ENCODE assay signal across 19 cellular contexts in the genomic region with DNA sequence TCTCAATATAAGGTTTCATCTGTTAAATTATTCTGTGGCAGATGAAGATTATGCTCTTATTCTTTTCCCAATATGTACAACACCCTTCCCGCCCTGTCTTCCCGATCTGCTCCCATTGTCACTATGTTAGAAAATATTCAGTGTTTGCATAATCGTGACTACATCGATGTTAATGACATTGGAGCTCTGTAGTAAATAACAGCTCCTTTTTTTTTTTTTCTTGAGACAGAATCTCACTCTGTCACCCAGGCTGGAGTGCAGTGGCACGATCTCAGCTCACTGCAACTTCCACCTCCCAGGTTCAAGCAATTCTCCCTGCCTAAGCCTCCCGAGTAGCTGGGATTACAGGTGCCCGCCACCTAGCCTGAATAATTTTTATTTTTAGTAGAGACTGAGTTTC. TPM values are rescaled to one million over a fixed set of nuclear protein-coding genes. Genes with fewer than 3 reads are reported as not detected.
DNase-seq lines count a peak whose midpoint lies in the region; ATAC-seq and TF ChIP-seq lines count a peak whose summit lies in the region.
"Not testable (repeated sequence)": the region's sequence is repeated elsewhere in the genome, so short reads cannot be mapped to it uniquely, and the experiment has no call there.
"Had no signal": no experiment of that assay in that cellular context is flagged by ENCODE, and none has a peak within 500 bp of the region (broad histone marks: within the 10 kb centered on the region; RNA-seq: fewer than 3 reads in every experiment).

No MANE protein-coding gene starts in this region.

- not testable (repeated sequence) for H3K27me3 ChIP-seq in MM.1S (replicated peaks; ENCODE audit: insufficient read depth, low read length); liver (ENCODE audit: control insufficient read depth in 4 of 4, insufficient read depth in 4 of 4, low read length in 3 of 4); spleen (replicated peaks in 1 of 7)

- not testable (repeated sequence) for H3K79me2 ChIP-seq in MM.1S (ENCODE audit: low read length)

- not testable (repeated sequence) for H3F3A ChIP-seq in MM.1S (ENCODE audit: insufficient read depth, low read length)

- not testable (repeated sequence) for H3K9me2 ChIP-seq in MM.1S (replicated peaks; ENCODE audit: insufficient read depth, low read length)

- not testable (repeated sequence) for H3K27me3 Mint-ChIP-seq in CD14-positive monocyte (ENCODE audit: low read depth in 3 of 3); T-helper 17 cell; activated T-cell treated with anti-CD3 and anti-CD28 coated beads, Interleukin-2, amount 50 U/mL, for 24 hours; activated naive CD8-positive, alpha-beta T cell treated with anti-CD3 and anti-CD28 coated beads for 36 hours

- H3K36me3 ChIP-seq in MM.1S (replicated peaks; ENCODE audit: insufficient read depth, low read length); liver (ENCODE audit: control insufficient read depth in 4 of 4, insufficient read depth in 3 of 4, low read depth in 1 of 4, low read length in 3 of 4); spleen: not testable (repeated sequence)

- peak overlapping the region; percentile 82; the same call in 1 of the 2 replicates for H3K27ac ChIP-seq in MM.1S (ENCODE audit: low read length)
- peak overlapping the region in 1 of 2 donors; percentile 48 for H3K27ac ChIP-seq in liver (ENCODE audit: low read depth in 1 of 2, low read length in 2 of 2)
- H3K27ac ChIP-seq in spleen = peak overlapping the region; percentile 40 to 86 (median 71)

- intact Hi-C loops in CD14-positive monocyte (cut with micrococcal nuclease) = loop anchor here (2.0 to 10.0 kb wide), 2 partner anchors 14 to 248 kb away; a partner anchor contains a TSS
- intact Hi-C loops in spleen (cut with DNase I; ENCODE audit: low total_unique reads) = not testable (repeated sequence)

- peak overlapping the region; percentile 85 for H3K4me2 ChIP-seq in MM.1S (ENCODE audit: low read depth, low read length)

- H3K4me3 Mint-ChIP-seq in CD14-positive monocyte = peak overlapping the region in 1 of 2 donors; percentile 23
- H3K4me3 Mint-ChIP-seq in T-helper 17 cell = peak overlapping the region; percentile 82
- peak overlapping the region; percentile 17 for H3K4me3 Mint-ChIP-seq in activated T-cell treated with anti-CD3 and anti-CD28 coated beads, Interleukin-2, amount 50 U/mL, for 24 hours
- peak overlapping the region; percentile 7 for H3K4me3 Mint-ChIP-seq in activated naive CD8-positive, alpha-beta T cell treated with anti-CD3 and anti-CD28 coated beads for 36 hours

- H2AFZ ChIP-seq in MM.1S (ENCODE audit: low read length) = 0 out of 2 replicates have a peak overlapping the region, but pooled peaks have one; percentile 59

- not testable (repeated sequence) for H3K36me3 Mint-ChIP-seq in CD14-positive monocyte; T-helper 17 cell (ENCODE audit: low read depth); activated T-cell treated with anti-CD3 and anti-CD28 coated beads, Interleukin-2, amount 50 U/mL, for 24 hours (ENCODE audit: low read depth); activated naive CD8-positive, alpha-beta T cell treated with anti-CD3 and anti-CD28 coated beads for 36 hours

- H3K4me1 Mint-ChIP-seq in CD14-positive monocyte = peaks cover 61% of the 10 kb centered on the region
- H3K4me1 Mint-ChIP-seq in T-helper 17 cell = peaks cover 43% of the 10 kb centered on the region
- H3K4me1 Mint-ChIP-seq in activated T-cell treated with anti-CD3 and anti-CD28 coated beads, Interleukin-2, amount 50 U/mL, for 24 hours (ENCODE audit: low read depth) = peaks cover 20% of the 10 kb centered on the region
- peaks cover 20% of the 10 kb centered on the region for H3K4me1 Mint-ChIP-seq in activated naive CD8-positive, alpha-beta T cell treated with anti-CD3 and anti-CD28 coated beads for 36 hours

- H3K4me3 ChIP-seq in MM.1S (ENCODE audit: low read length); liver (ENCODE audit: low read depth in 1 of 3, low read length in 3 of 3): not testable (repeated sequence)
- peak overlapping the region in 1 of 8 donors; percentile 7 for H3K4me3 ChIP-seq in spleen

- H3K9me3 Mint-ChIP-seq in CD14-positive monocyte; activated T-cell treated with anti-CD3 and anti-CD28 coated beads, Interleukin-2, amount 50 U/mL, for 24 hours; activated naive CD8-positive, alpha-beta T cell treated with anti-CD3 and anti-CD28 coated beads for 36 hours: not testable (repeated sequence)

- H3K27ac Mint-ChIP-seq in CD14-positive monocyte (peak overlapping the region; percentile 84 to 96 (median 91)), T-helper 17 cell (peak overlapping the region; percentile 94)
- H3K27ac Mint-ChIP-seq in activated T-cell treated with anti-CD3 and anti-CD28 coated beads, Interleukin-2, amount 50 U/mL, for 24 hours = not testable (repeated sequence)
- H3K27ac Mint-ChIP-seq in activated naive CD8-positive, alpha-beta T cell treated with anti-CD3 and anti-CD28 coated beads for 36 hours = peak overlapping the region; percentile 58

- H3K4me1 ChIP-seq in MM.1S (ENCODE audit: low read length) (peaks cover 23% of the 10 kb centered on the region), liver (ENCODE audit: control insufficient read depth in 4 of 4, insufficient read depth in 4 of 4, low read length in 3 of 4) (peaks cover 10 to 35% (median 26%) of the 10 kb centered on the region in 4 donors), spleen (peaks cover 49 to 65% (median 59%) of the 10 kb centered on the region in 6 donors)

- not testable (repeated sequence) for TF ChIP-seq POLR2A in spleen (IDR thresholded peaks at IDR 0.05)

- not testable (repeated sequence) for TF ChIP-seq RAD21 in liver (IDR thresholded peaks at IDR 0.05)

- ATAC-seq in GM18517 (IDR thresholded peaks at IDR 0.05; ENCODE audit: unreplicated experiment) (peak; percentile 2), T-helper 17 cell (peak; percentile 54)

- H3K9me3 ChIP-seq in MM.1S (replicated peaks; ENCODE audit: insufficient read depth, low read length); T-helper 17 cell (ENCODE audit: control insufficient read depth, low read length, poor library complexity, severe bottlenecking); liver (ENCODE audit: control insufficient read depth in 4 of 4, low read length in 3 of 4); spleen: not testable (repeated sequence)

- not testable (repeated sequence) for DNase-seq in CD14-positive monocyte (ENCODE audit: low spot score); MM.1S; T-helper 17 cell; activated T-cell treated with anti-CD3 and anti-CD28 coated beads, Interleukin-2, amount 50 U/mL, for 24 hours; activated naive CD8-positive, alpha-beta T cell treated with anti-CD3 and anti-CD28 coated beads for 36 hours; spleen

- not testable (repeated sequence) for H4K20me1 ChIP-seq in MM.1S (ENCODE audit: insufficient read depth, low read length)

- TF ChIP-seq CTCF in CD14-positive monocyte (IDR thresholded peaks at IDR 0.05); MM.1S (IDR thresholded peaks at IDR 0.05; ENCODE audit: low read length); liver (IDR thresholded peaks at IDR 0.05; ENCODE audit: low read depth, low read length, missing input control); spleen (IDR thresholded peaks at IDR 0.05 in 8 of 11, conservative IDR thresholded peaks at IDR 0.05 in 3 of 11): not testable (repeated sequence)

- H3K9ac ChIP-seq in MM.1S (ENCODE audit: low read length); liver (ENCODE audit: low read depth in 1 of 2, low read length in 2 of 2): not testable (repeated sequence)

- 77% methylated on average over 7 of the region's 7 CpGs for WGBS in liver
- 26 to 41% (median 35%) methylated on average over 7 of the region's 7 CpGs for WGBS in spleen, 5 donors

TF ChIP-seq in liver, 16 proteins besides CTCF, POLR2A, EP300 and RAD21:
- TF ChIP-seq NR2F2 (IDR thresholded peaks at IDR 0.05) = peak; percentile 3

RNA-seq across cellular contexts. Expression of a gene that starts 14.9 kb away (rescaled TPM):
- polyA plus RNA-seq in CD14-positive monocyte (10 to 100 TPM in 1 of 2 donors, 1 to 10 TPM in 1; 5.7 to 10.8 TPM), liver (under 1 TPM; 0.25 to 0.28 TPM), spleen (1 to 10 TPM in 2 of 3 donors, under 1 TPM in 1; 0.89 to 9.0 (median 5.7) TPM)
- total RNA-seq in T-helper 17 cell (under 1 TPM; 0.16 to 0.55 TPM), liver (under 1 TPM; 0.67 to 0.84 TPM), spleen (10 to 100 TPM in 5 of 7 donors, 1 to 10 TPM in 2; 3.0 to 53.5 (median 12.6) TPM)
- total RNA-seq in activated naive CD8-positive, alpha-beta T cell treated with anti-CD3 and anti-CD28 coated beads for 36 hours = not detected
- total RNA-seq: astrocyte, cardiac muscle cell, G401, glomerular endothelial cell, mammary epithelial cell, smooth muscle cell had no signal
- polyA plus RNA-seq: cardiac muscle cell, mammary epithelial cell, smooth muscle cell had no signal

RNA-seq across cellular contexts. Expression of a gene that starts 27.3 kb away (rescaled TPM):
- not detected for polyA plus RNA-seq in CD14-positive monocyte
- total RNA-seq in T-helper 17 cell = not detected
- not detected for total RNA-seq in activated naive CD8-positive, alpha-beta T cell treated with anti-CD3 and anti-CD28 coated beads for 36 hours
- not detected for total RNA-seq in liver
- not detected for polyA plus RNA-seq in liver
- total RNA-seq in spleen = 1 to 10 TPM in 1 of 7 donors, not detected in 6; 3.1 TPM
- not detected for polyA plus RNA-seq in spleen
- total RNA-seq: astrocyte, cardiac muscle cell, colonic mucosa, G401, glomerular endothelial cell, left cardiac atrium, mammary epithelial cell, posterior vena cava, right cardiac atrium, Right ventricle myocardium superior had no signal
- polyA plus RNA-seq: mammary epithelial cell had no signal

RNA-seq across cellular contexts. Expression of a gene that starts 50.5 kb away (rescaled TPM):
- polyA plus RNA-seq in CD14-positive monocyte (not detected), liver (1 to 10 TPM; 1.4 to 3.1 TPM), spleen (10 to 100 TPM in 2 of 3 donors, 1 to 10 TPM in 1; 7.2 to 15.3 (median 10.7) TPM)
- total RNA-seq in T-helper 17 cell (not detected), liver (1 to 10 TPM; 1.7 to 9.4 TPM), spleen (10 to 100 TPM in 2 of 7 donors, 1 to 10 TPM in 5; 2.5 to 17.9 (median 4.4) TPM)
- total RNA-seq in activated naive CD8-positive, alpha-beta T cell treated with anti-CD3 and anti-CD28 coated beads for 36 hours = 1 to 10 TPM; 1.4 to 1.5 TPM
- total RNA-seq: glomerular endothelial cell had no signal
